In the genomic region with DNA sequence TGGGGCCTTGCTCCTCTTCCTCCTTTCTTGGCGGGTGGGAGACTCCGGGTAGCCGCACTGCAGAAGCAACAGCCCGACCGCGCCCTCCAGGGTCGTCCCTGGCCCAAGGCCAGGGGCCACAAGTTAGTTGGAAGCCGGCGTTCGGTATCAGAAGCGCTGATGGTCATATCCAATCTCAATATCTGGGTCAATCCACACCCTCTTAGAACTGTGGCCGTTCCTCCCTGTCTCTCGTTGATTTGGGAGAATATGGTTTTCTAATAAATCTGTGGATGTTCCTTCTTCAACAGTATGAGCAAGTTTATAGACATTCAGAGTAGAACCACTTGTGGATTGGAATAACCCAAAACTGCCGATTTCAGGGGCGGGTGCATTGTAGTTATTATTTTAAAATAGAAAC, we compare ENCODE assay signal across 19 cellular contexts. TPM values are rescaled to one million over a fixed set of nuclear protein-coding genes. Genes with fewer than 3 reads are reported as not detected.
A peak's percentile ranks its signal among the peaks of the same experiment; 100 is the strongest.
DNase-seq lines count a peak whose midpoint lies in the region; ATAC-seq, FAIRE-seq and TF ChIP-seq lines count a peak whose summit lies in the region.
"Had no signal": no experiment of that assay in that cellular context is flagged by ENCODE, and none has a peak within 500 bp of the region (broad histone marks: within the 10 kb centered on the region; RNA-seq: fewer than 3 reads in every experiment).

No MANE protein-coding gene starts in this region.

- H2BK20ac ChIP-seq in H1 (ENCODE audit: low read length), result no peak overlapping the region

- H4K91ac ChIP-seq in H1 (replicated peaks; ENCODE audit: insufficient read length, low read length), result no peak overlapping the region

- no peak overlapping the region for H2BK5ac ChIP-seq in H1 (ENCODE audit: low read depth, low read length)

- 25% methylated on average over 8 of the region's 15 CpGs; no CpG with 5 or more reads in 1 of the 2 experiments for WGBS in H1 (ENCODE audit: extremely low coverage in 1 of 2, insufficient coverage in 1 of 2, insufficient read length in 1 of 2, insufficient replicate concordance in 2 of 2, low coverage in 1 of 2, low lambda C conversion rate in 2 of 2, missing lambda C conversion rate in 1 of 2), 2 experiments

- H3K36me3 ChIP-seq in H1 (ENCODE audit: control insufficient read depth in 2 of 4, insufficient read depth in 4 of 4, low read length in 3 of 4), result peaks cover 0 to 5% (median 0%) of the 10 kb centered on the region in 4 experiments; a peak in 1 of 8 replicates
- H3K36me3 ChIP-seq: left lung, tibial nerve had no signal

- no peak overlapping the region for H2AFZ ChIP-seq in H1 (ENCODE audit: low read length)

- peaks cover 11% of the 10 kb centered on the region for H3K23me2 ChIP-seq in H1 (ENCODE audit: low read depth, low read length)

- H3K27me3 Mint-ChIP-seq in activated CD8-positive, alpha-beta memory T cell treated with anti-CD3 and anti-CD28 coated beads, Interleukin-2, amount 10 ng/mL, durations not matched to agents 7 days and 5 days, result peaks cover 87% of the 10 kb centered on the region
- peaks cover 65% of the 10 kb centered on the region for H3K27me3 Mint-ChIP-seq in IgD-negative memory B cell

- H3K14ac ChIP-seq in H1 (ENCODE audit: insufficient read length), result no peak overlapping the region

- H3K4me1 ChIP-seq in H1 (replicated peaks in 1 of 4; ENCODE audit: control insufficient read depth in 3 of 4, insufficient read depth in 4 of 4, low read length in 3 of 4), result peaks cover 6 to 30% (median 22%) of the 10 kb centered on the region in 4 experiments

- TF ChIP-seq RAD21 in H1 (IDR thresholded peaks at IDR 0.05 in 1 of 2, conservative IDR thresholded peaks at IDR 0.05 in 1 of 2; ENCODE audit: low read depth in 2 of 2, low read length in 2 of 2), result no peak

- no peak overlapping the region for H2BK15ac ChIP-seq in H1 (ENCODE audit: low read length)

- CTCF ChIA-PET in activated CD8-positive, alpha-beta memory T cell treated with anti-CD3 and anti-CD28 coated beads, Interleukin-2, amount 10 ng/mL, durations not matched to agents 7 days and 5 days (lab: Charles Lee), result no interaction called here
- CTCF ChIA-PET in H1 (lab: Charles Lee; ENCODE audit: partially characterized antibody), result no interaction called here

- no peaks in the 10 kb centered on the region for H3K79me2 ChIP-seq in H1 (ENCODE audit: control insufficient read depth in 1 of 2, insufficient read depth in 2 of 2, low read length in 2 of 2)

- no peak overlapping the region for H2AK5ac ChIP-seq in H1 (ENCODE audit: low read depth, low read length)

- no peak overlapping the region for H3K18ac ChIP-seq in H1 (ENCODE audit: extremely low read depth, low read length)

- H3K9me3 Mint-ChIP-seq in activated CD8-positive, alpha-beta memory T cell treated with anti-CD3 and anti-CD28 coated beads, Interleukin-2, amount 10 ng/mL, durations not matched to agents 7 days and 5 days (ENCODE audit: low read depth), result no peaks in the 10 kb centered on the region
- H3K9me3 Mint-ChIP-seq in IgD-negative memory B cell, result peaks cover 0 to 3% (median 0%) of the 10 kb centered on the region in 3 donors
- no peaks in the 10 kb centered on the region for H3K9me3 Mint-ChIP-seq in stimulated activated effector memory CD8-positive, alpha-beta T cell treated with anti-CD3 and anti-CD28 coated beads, Interleukin-12 subunit alpha, Interleukin-12 subunit beta, amount 100 ng/mL, for 72 hours

- no peaks in the 10 kb centered on the region for H3K79me1 ChIP-seq in H1 (ENCODE audit: low read depth, low read length)

- H3K9ac ChIP-seq in H1 (replicated peaks in 1 of 4; ENCODE audit: extremely low read depth in 1 of 4, low read depth in 3 of 4, low read length in 3 of 4), result no peak overlapping the region

- H4K20me1 ChIP-seq in H1 (replicated peaks in 1 of 2; ENCODE audit: control insufficient read depth in 1 of 2, insufficient read depth in 2 of 2, low read length in 2 of 2), result peaks cover 14 to 21% of the 10 kb centered on the region in 2 experiments

- H2BK120ac ChIP-seq in H1 (replicated peaks; ENCODE audit: low read depth, low read length), result no peak overlapping the region

- no peak for TF ChIP-seq POLR2A in H1 (IDR thresholded peaks at IDR 0.05; ENCODE audit: control extremely low read depth in 1 of 2, low read depth in 2 of 2, low read length in 2 of 2)

- ATAC-seq in activated CD8-positive, alpha-beta memory T cell treated with anti-CD3 and anti-CD28 coated beads, Interleukin-2, amount 10 ng/mL, durations not matched to agents 7 days and 5 days, result no peak
- ATAC-seq in stimulated activated effector memory CD8-positive, alpha-beta T cell treated with anti-CD3 and anti-CD28 coated beads, Interleukin-12 subunit alpha, Interleukin-12 subunit beta, amount 100 ng/mL, for 72 hours, result no peak
- no peak for ATAC-seq in GM21367 (IDR thresholded peaks at IDR 0.05; ENCODE audit: unreplicated experiment)
- ATAC-seq: left lung had no signal

- no peak overlapping the region for H2BK12ac ChIP-seq in H1 (ENCODE audit: low read depth, low read length)

- H3K23ac ChIP-seq in H1 (ENCODE audit: insufficient read length), result no peak overlapping the region

- POLR2A ChIA-PET in H1 (lab: Charles Lee; ENCODE audit: partially characterized antibody), result no interaction called here

- H3K27me3 ChIP-seq in H1 (replicated peaks in 1 of 4; ENCODE audit: control insufficient read depth in 3 of 4, extremely low read depth in 1 of 4, insufficient read depth in 3 of 4, low read length in 3 of 4), result peaks cover 90 to 99% (median 98%) of the 10 kb centered on the region in 4 experiments

- H3K4me1 Mint-ChIP-seq in activated CD8-positive, alpha-beta memory T cell treated with anti-CD3 and anti-CD28 coated beads, Interleukin-2, amount 10 ng/mL, durations not matched to agents 7 days and 5 days, result peaks cover 14% of the 10 kb centered on the region
- H3K4me1 Mint-ChIP-seq in IgD-negative memory B cell, result peaks cover 6 to 17% (median 13%) of the 10 kb centered on the region in 3 donors
- peaks cover 43% of the 10 kb centered on the region for H3K4me1 Mint-ChIP-seq in stimulated activated effector memory CD8-positive, alpha-beta T cell treated with anti-CD3 and anti-CD28 coated beads, Interleukin-12 subunit alpha, Interleukin-12 subunit beta, amount 100 ng/mL, for 72 hours

- no peak for FAIRE-seq in H1 (lab: Jason Lieb, UNC)
- FAIRE-seq: bronchial epithelial cell, RCC 7860 had no signal

- H3K27ac ChIP-seq in H1 (ENCODE audit: low read depth, low read length), result no peak overlapping the region
- H3K27ac ChIP-seq: left lung, tibial nerve had no signal

- H4K8ac ChIP-seq in H1 (ENCODE audit: extremely low read depth, insufficient read depth, low read length), result no peak overlapping the region

- H3K27ac Mint-ChIP-seq in activated CD8-positive, alpha-beta memory T cell treated with anti-CD3 and anti-CD28 coated beads, Interleukin-2, amount 10 ng/mL, durations not matched to agents 7 days and 5 days, result peak overlapping the region; percentile 30
- H3K27ac Mint-ChIP-seq in IgD-negative memory B cell, result peak overlapping the region in 2 of 3 donors; percentile 80 to 85
- H3K27ac Mint-ChIP-seq in stimulated activated effector memory CD8-positive, alpha-beta T cell treated with anti-CD3 and anti-CD28 coated beads, Interleukin-12 subunit alpha, Interleukin-12 subunit beta, amount 100 ng/mL, for 72 hours, result no peak overlapping the region

- no peak for TF ChIP-seq CTCF in H1 (IDR thresholded peaks at IDR 0.05; ENCODE audit: control extremely low read depth in 1 of 3, insufficient read depth in 1 of 3, low read depth in 1 of 3, low read length in 3 of 3)

- H3K4me2 ChIP-seq in H1 (ENCODE audit: insufficient read depth in 1 of 2, low read depth in 2 of 2, low read length in 2 of 2), result peak overlapping the region in 1 of 2 experiments; percentile 40; a peak in 2 of 4 replicates

- no peaks in the 10 kb centered on the region for H3K9me3 ChIP-seq in H1 (ENCODE audit: insufficient read depth in 2 of 2, low read depth in 1 of 2, low read length in 1 of 2)
- H3K9me3 ChIP-seq: left lung, tibial nerve had no signal

- peak overlapping the region in 1 of 4 experiments; percentile 70; a peak in 1 of 8 replicates for H3K4me3 ChIP-seq in H1 (ENCODE audit: extremely low read depth in 1 of 4, insufficient read depth in 2 of 4, low read depth in 3 of 4, low read length in 4 of 4)
- H3K4me3 ChIP-seq: tibial nerve had no signal

- no peak for DNase-seq in activated CD8-positive, alpha-beta memory T cell treated with anti-CD3 and anti-CD28 coated beads, Interleukin-2, amount 10 ng/mL, durations not matched to agents 7 days and 5 days
- no peak for DNase-seq in activated CD8-positive, alpha-beta memory T cell treated with anti-CD3 and anti-CD28 coated beads for 24 hours
- no peak for DNase-seq in H1 (ENCODE audit: low read depth in 1 of 2, low spot score in 2 of 2)
- DNase-seq in stimulated activated effector memory CD8-positive, alpha-beta T cell treated with anti-CD3 and anti-CD28 coated beads, Interleukin-12 subunit alpha, Interleukin-12 subunit beta, amount 100 ng/mL, for 72 hours (ENCODE audit: low spot score in 2 of 2), result no peak
- DNase-seq in midbrain (lab: John Stamatoyannopoulos, UW), result no peak
- no peak for DNase-seq in kidney tubule cell (ENCODE audit: low spot score)
- DNase-seq: activated gamma-delta T cell, NCI-H2029 treated with DMSO at 0.1 percent for 48 hours, NCI-H524 treated with DMSO at 0.1 percent for 48 hours had no signal

- H3K4ac ChIP-seq in H1 (replicated peaks; ENCODE audit: insufficient read length, low read depth, low read length), result no peak overlapping the region

- H3K36me3 Mint-ChIP-seq in activated CD8-positive, alpha-beta memory T cell treated with anti-CD3 and anti-CD28 coated beads, Interleukin-2, amount 10 ng/mL, durations not matched to agents 7 days and 5 days, result peaks cover 1% of the 10 kb centered on the region
- H3K36me3 Mint-ChIP-seq in IgD-negative memory B cell, result no peaks in the 10 kb centered on the region
- peaks cover 13% of the 10 kb centered on the region for H3K36me3 Mint-ChIP-seq in stimulated activated effector memory CD8-positive, alpha-beta T cell treated with anti-CD3 and anti-CD28 coated beads, Interleukin-12 subunit alpha, Interleukin-12 subunit beta, amount 100 ng/mL, for 72 hours

- H4K5ac ChIP-seq in H1 (ENCODE audit: insufficient read length, low read depth, low read length), result no peak overlapping the region

- TF ChIP-seq EP300 in H1 (IDR thresholded peaks at IDR 0.05; ENCODE audit: borderline replicate concordance in 1 of 2, low read depth in 2 of 2, low read length in 2 of 2), result no peak

- H3K4me3 Mint-ChIP-seq in activated CD8-positive, alpha-beta memory T cell treated with anti-CD3 and anti-CD28 coated beads, Interleukin-2, amount 10 ng/mL, durations not matched to agents 7 days and 5 days, result peak overlapping the region; percentile 29
- peak overlapping the region in 3 of 4 donors; percentile 38 to 81 (median 78) for H3K4me3 Mint-ChIP-seq in IgD-negative memory B cell
- peak overlapping the region; percentile 39 for H3K4me3 Mint-ChIP-seq in stimulated activated effector memory CD8-positive, alpha-beta T cell treated with anti-CD3 and anti-CD28 coated beads, Interleukin-12 subunit alpha, Interleukin-12 subunit beta, amount 100 ng/mL, for 72 hours

- no peak overlapping the region for H3K56ac ChIP-seq in H1 (replicated peaks; ENCODE audit: insufficient read length, low read depth, low read length)

RNA-seq across cellular contexts. Expression of a gene that starts 2.5 kb away (rescaled TPM):
- total RNA-seq in activated CD8-positive, alpha-beta memory T cell treated with anti-CD3 and anti-CD28 coated beads, Interleukin-2, amount 10 ng/mL, durations not matched to agents 7 days and 5 days, result not detected
- polyA plus RNA-seq in IgD-negative memory B cell (not detected), H1 (2011; rRNA removed) (0.79 and 0.93 TPM in 2 replicates)
- total RNA-seq in H1 (2021; fragmentation: NEBNext Ultra II Directional; extraction: Animal tissue kit (Norgen Biotek cat#: 25700)), result 0.11 TPM in 1 of 2 replicates, not detected in the other
- polyA plus RNA-seq in H1 (2011; cell fraction: cytosol; rRNA removed), result 0.81 TPM
- polyA plus RNA-seq in H1 (2011; cell fraction: nucleus; rRNA removed), result 0.68 TPM
- polyA plus RNA-seq in H1 (2012, experiment 1 of 2), result 0.57 to 1.3 TPM (median 0.75 TPM) in 4 replicates
- 0.79 TPM for polyA plus RNA-seq in H1 (2012, experiment 2 of 2)
- 1.0 TPM for polyA plus RNA-seq in H1 (2013, experiment 1 of 2)
- 0.99 TPM for polyA plus RNA-seq in H1 (2013, experiment 2 of 2)
- 0.20 and 0.35 TPM in 2 replicates for polyA minus RNA-seq in H1 (2011; rRNA and poly(A)+ RNA removed)
- polyA minus RNA-seq in H1 (2011; cell fraction: cytosol; rRNA and poly(A)+ RNA removed), result 1.8 TPM
- polyA minus RNA-seq in H1 (2011; cell fraction: nucleus; rRNA and poly(A)+ RNA removed), result 1.2 TPM
- total RNA-seq: bronchial epithelial cell; fibroblast of villous mesenchyme; MCF 10A; T-helper 1 cell treated with Interleukin-12 subunit alpha and Interleukin-12 subunit beta and Interleukin-4 antibody, amounts not matched to agents 30 ng/mL and 1 ng/mL, for 36 hours had no signal
- polyA plus RNA-seq: AG04450 had no signal

RNA-seq across cellular contexts. Expression of a gene that starts 41.7 kb away (rescaled TPM):
- total RNA-seq in activated CD8-positive, alpha-beta memory T cell treated with anti-CD3 and anti-CD28 coated beads, Interleukin-2, amount 10 ng/mL, durations not matched to agents 7 days and 5 days, result not detected
- polyA plus RNA-seq in IgD-negative memory B cell, result not detected
- 0.65 and 0.73 TPM in 2 replicates for total RNA-seq in H1 (2021; fragmentation: NEBNext Ultra II Directional; extraction: Animal tissue kit (Norgen Biotek cat#: 25700))
- polyA plus RNA-seq in H1 (2011; rRNA removed), result 1.2 and 1.4 TPM in 2 replicates
- polyA plus RNA-seq in H1 (2011; cell fraction: cytosol; rRNA removed), result 0.81 TPM
- polyA plus RNA-seq in H1 (2011; cell fraction: nucleus; rRNA removed), result 2.1 TPM
- polyA plus RNA-seq in H1 (2012, experiment 1 of 2), result 0.50 to 0.98 TPM (median 0.89 TPM) in 4 replicates
- polyA plus RNA-seq in H1 (2012, experiment 2 of 2), result 0.20 TPM
- polyA plus RNA-seq in H1 (2013, experiment 1 of 2), result 0.26 TPM
- polyA plus RNA-seq in H1 (2013, experiment 2 of 2), result 0.46 TPM
- not detected in 2 replicates for polyA minus RNA-seq in H1 (2011; rRNA and poly(A)+ RNA removed)
- polyA minus RNA-seq in H1 (2011; cell fraction: cytosol; rRNA and poly(A)+ RNA removed), result 0.51 TPM
- 0.80 TPM for polyA minus RNA-seq in H1 (2011; cell fraction: nucleus; rRNA and poly(A)+ RNA removed)
- total RNA-seq: bronchial epithelial cell; fibroblast of villous mesenchyme; MCF 10A; T-helper 1 cell treated with Interleukin-12 subunit alpha and Interleukin-12 subunit beta and Interleukin-4 antibody, amounts not matched to agents 30 ng/mL and 1 ng/mL, for 36 hours; tibial nerve had no signal
- polyA plus RNA-seq: AG04450 had no signal
